Comparison of ENCODE assay signal across 2 cellular contexts in the genomic region with DNA sequence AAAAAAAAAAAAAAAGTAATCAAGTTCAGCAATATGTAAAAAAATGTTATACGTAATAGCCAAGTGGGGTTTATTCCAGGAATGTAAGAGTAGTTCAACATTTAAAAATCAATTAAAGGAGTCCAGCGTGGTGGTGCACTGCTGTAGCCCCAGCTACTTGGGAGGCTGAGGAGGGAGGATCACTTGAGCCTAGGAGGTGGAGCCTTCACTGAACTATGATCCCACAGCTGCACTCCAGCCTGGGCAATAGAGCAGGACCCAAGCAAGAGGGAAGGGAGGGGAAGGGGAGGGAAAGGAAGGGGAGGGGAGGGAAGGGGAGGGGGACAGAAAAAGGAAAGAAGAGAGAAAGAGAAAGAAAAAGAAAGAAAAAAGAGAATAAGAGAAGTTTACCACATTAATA.
TF ChIP-seq lines count a peak whose summit lies in the region.

No MANE protein-coding gene starts in this region.

TF ChIP-seq in HepG2, 621 proteins besides CTCF, POLR2A, EP300 and RAD21 (continues in another document):
- TF ChIP-seq, protein P1, sequence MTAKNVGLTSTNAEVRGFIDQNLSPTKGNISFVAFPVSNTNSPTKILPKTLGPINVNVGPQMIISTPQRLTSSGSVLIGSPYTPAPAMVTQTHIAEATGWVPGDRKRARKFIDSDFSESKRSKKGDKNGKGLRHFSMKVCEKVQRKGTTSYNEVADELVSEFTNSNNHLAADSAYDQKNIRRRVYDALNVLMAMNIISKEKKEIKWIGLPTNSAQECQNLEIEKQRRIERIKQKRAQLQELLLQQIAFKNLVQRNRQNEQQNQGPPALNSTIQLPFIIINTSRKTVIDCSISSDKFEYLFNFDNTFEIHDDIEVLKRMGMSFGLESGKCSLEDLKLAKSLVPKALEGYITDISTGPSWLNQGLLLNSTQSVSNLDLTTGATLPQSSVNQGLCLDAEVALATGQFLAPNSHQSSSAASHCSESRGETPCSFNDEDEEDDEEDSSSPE (CRISPR knock-in tag; IDR thresholded peaks at IDR 0.05): no peak
- TF ChIP-seq KDM1A (CRISPR knock-in tag; IDR thresholded peaks at IDR 0.05) (0 out of 2 replicates have a peak, but pooled peaks have one; percentile 50), CC2D1A (CRISPR knock-in tag; IDR thresholded peaks at IDR 0.05) (no peak), ZSCAN25 (CRISPR knock-in tag; IDR thresholded peaks at IDR 0.05) (0 out of 2 replicates have a peak, but pooled peaks have one; percentile 51), ZMYM3 (CRISPR knock-in tag; IDR thresholded peaks at IDR 0.05) (peak; percentile 64), ADNP (CRISPR knock-in tag; IDR thresholded peaks at IDR 0.05) (no peak), LCORL (IDR thresholded peaks at IDR 0.05) (no peak), LCORL (CRISPR knock-in tag; IDR thresholded peaks at IDR 0.05) (no peak), SP5 (CRISPR knock-in tag; IDR thresholded peaks at IDR 0.05; ENCODE audit: borderline replicate concordance, low read depth) (peak; percentile 15; the same call in 1 of the 2 replicates), KMT2B (CRISPR knock-in tag; IDR thresholded peaks at IDR 0.05) (no peak), XBP1 (CRISPR knock-in tag; IDR thresholded peaks at IDR 0.05) (no peak), ZBTB3 (CRISPR knock-in tag; IDR thresholded peaks at IDR 0.05; ENCODE audit: borderline replicate concordance, low read depth) (no peak), ZNF572 (CRISPR knock-in tag; IDR thresholded peaks at IDR 0.05) (no peak), HNRNPK (IDR thresholded peaks at IDR 0.05; ENCODE audit: low read depth, low read length, poor library complexity, severe bottlenecking) (peak; percentile 83), RBM22 (optimal IDR thresholded peaks at IDR 0.05; ENCODE audit: low read length) (no peak), ZNF121 (CRISPR knock-in tag; IDR thresholded peaks at IDR 0.05) (peak; percentile 96), SRY (CRISPR knock-in tag; IDR thresholded peaks at IDR 0.05) (no peak)
- TF ChIP-seq, protein P2, sequence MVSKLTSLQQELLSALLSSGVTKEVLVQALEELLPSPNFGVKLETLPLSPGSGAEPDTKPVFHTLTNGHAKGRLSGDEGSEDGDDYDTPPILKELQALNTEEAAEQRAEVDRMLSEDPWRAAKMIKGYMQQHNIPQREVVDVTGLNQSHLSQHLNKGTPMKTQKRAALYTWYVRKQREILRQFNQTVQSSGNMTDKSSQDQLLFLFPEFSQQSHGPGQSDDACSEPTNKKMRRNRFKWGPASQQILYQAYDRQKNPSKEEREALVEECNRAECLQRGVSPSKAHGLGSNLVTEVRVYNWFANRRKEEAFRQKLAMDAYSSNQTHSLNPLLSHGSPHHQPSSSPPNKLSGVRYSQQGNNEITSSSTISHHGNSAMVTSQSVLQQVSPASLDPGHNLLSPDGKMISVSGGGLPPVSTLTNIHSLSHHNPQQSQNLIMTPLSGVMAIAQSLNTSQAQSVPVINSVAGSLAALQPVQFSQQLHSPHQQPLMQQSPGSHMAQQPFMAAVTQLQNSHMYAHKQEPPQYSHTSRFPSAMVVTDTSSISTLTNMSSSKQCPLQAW (CRISPR knock-in tag; IDR thresholded peaks at IDR 0.05): no peak
- TF ChIP-seq, protein P3, sequence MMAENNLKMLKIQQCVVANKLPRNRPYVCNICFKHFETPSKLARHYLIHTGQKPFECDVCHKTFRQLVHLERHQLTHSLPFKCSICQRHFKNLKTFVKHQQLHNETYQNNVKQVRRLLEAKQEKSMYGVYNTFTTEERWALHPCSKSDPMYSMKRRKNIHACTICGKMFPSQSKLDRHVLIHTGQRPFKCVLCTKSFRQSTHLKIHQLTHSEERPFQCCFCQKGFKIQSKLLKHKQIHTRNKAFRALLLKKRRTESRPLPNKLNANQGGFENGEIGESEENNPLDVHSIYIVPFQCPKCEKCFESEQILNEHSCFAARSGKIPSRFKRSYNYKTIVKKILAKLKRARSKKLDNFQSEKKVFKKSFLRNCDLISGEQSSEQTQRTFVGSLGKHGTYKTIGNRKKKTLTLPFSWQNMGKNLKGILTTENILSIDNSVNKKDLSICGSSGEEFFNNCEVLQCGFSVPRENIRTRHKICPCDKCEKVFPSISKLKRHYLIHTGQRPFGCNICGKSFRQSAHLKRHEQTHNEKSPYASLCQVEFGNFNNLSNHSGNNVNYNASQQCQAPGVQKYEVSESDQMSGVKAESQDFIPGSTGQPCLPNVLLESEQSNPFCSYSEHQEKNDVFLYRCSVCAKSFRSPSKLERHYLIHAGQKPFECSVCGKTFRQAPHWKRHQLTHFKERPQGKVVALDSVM (CRISPR knock-in tag; IDR thresholded peaks at IDR 0.05): peak; percentile 93
- TF ChIP-seq, protein P4, sequence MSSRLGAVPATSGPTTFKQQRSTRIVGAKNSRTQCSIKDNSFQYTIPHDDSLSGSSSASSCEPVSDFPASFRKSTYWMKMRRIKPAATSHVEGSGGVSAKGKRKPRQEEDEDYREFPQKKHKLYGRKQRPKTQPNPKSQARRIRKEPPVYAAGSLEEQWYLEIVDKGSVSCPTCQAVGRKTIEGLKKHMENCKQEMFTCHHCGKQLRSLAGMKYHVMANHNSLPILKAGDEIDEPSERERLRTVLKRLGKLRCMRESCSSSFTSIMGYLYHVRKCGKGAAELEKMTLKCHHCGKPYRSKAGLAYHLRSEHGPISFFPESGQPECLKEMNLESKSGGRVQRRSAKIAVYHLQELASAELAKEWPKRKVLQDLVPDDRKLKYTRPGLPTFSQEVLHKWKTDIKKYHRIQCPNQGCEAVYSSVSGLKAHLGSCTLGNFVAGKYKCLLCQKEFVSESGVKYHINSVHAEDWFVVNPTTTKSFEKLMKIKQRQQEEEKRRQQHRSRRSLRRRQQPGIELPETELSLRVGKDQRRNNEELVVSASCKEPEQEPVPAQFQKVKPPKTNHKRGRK (CRISPR knock-in tag; IDR thresholded peaks at IDR 0.05): no peak

TF ChIP-seq in WTC11, 78 proteins besides CTCF, POLR2A, EP300 and RAD21:
- TF ChIP-seq, protein P5, sequence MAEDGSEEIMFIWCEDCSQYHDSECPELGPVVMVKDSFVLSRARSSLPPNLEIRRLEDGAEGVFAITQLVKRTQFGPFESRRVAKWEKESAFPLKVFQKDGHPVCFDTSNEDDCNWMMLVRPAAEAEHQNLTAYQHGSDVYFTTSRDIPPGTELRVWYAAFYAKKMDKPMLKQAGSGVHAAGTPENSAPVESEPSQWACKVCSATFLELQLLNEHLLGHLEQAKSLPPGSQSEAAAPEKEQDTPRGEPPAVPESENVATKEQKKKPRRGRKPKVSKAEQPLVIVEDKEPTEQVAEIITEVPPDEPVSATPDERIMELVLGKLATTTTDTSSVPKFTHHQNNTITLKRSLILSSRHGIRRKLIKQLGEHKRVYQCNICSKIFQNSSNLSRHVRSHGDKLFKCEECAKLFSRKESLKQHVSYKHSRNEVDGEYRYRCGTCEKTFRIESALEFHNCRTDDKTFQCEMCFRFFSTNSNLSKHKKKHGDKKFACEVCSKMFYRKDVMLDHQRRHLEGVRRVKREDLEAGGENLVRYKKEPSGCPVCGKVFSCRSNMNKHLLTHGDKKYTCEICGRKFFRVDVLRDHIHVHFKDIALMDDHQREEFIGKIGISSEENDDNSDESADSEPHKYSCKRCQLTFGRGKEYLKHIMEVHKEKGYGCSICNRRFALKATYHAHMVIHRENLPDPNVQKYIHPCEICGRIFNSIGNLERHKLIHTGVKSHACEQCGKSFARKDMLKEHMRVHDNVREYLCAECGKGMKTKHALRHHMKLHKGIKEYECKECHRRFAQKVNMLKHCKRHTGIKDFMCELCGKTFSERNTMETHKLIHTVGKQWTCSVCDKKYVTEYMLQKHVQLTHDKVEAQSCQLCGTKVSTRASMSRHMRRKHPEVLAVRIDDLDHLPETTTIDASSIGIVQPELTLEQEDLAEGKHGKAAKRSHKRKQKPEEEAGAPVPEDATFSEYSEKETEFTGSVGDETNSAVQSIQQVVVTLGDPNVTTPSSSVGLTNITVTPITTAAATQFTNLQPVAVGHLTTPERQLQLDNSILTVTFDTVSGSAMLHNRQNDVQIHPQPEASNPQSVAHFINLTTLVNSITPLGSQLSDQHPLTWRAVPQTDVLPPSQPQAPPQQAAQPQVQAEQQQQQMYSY (CRISPR knock-in tag; IDR thresholded peaks at IDR 0.05): no peak
- TF ChIP-seq ZNF121 (CRISPR knock-in tag; IDR thresholded peaks at IDR 0.05): 0 out of 2 replicates have a peak, but pooled peaks have one; percentile 21
TF ChIP-seq in WTC11: peak in this region for 1.
